8 cellular contexts compared by ENCODE assay signal in genomic region chr19:49114630-49115363, GRCh38. TPM values are rescaled to one million over a fixed set of nuclear protein-coding genes. Genes with fewer than 3 reads are reported as not detected.
DNase-seq lines count a peak whose midpoint lies in the region; ATAC-seq and TF ChIP-seq lines count a peak whose summit lies in the region.

No MANE protein-coding gene starts in this region.

- no peaks in the 10 kb centered on the region for H3K9me3 ChIP-seq in OCI-LY7 (ENCODE audit: low read length)
- H3K9me3 ChIP-seq in adrenal gland (replicated peaks in 1 of 3), result no peaks in the 10 kb centered on the region

- DNase-seq in DMS53 (lab: John Stamatoyannopoulos, UW), result peak; percentile 59
- no peak for DNase-seq in DMS53 treated with DMSO at 0.1 percent for 48 hours (lab: John Stamatoyannopoulos, UW; ENCODE audit: unreplicated experiment)
- DNase-seq in OCI-LY7 (ENCODE audit: low spot score), result peak; percentile 25
- peak; percentile 58 to 82 (median 63) for DNase-seq in adrenal gland
- peak; percentile 81 for DNase-seq in left ventricle myocardium superior
- peak; percentile 67 to 98 (median 87) for DNase-seq in posterior cingulate gyrus

- no peaks in the 10 kb centered on the region for H3K9me2 ChIP-seq in OCI-LY7 (ENCODE audit: insufficient read depth, low read length)

- CTCF ChIA-PET in OCI-LY7 (lab: Charles Lee; ENCODE audit: unreplicated experiment), result interaction anchor here (1.6 kb wide), 1 partner anchor 84 kb away, joined by 5 read pairs; no protein-coding TSS in a partner anchor

- H3K27me3 ChIP-seq in adrenal gland, result no peaks in the 10 kb centered on the region

- intact Hi-C loops in OCI-LY7 (cut with micrococcal nuclease; ENCODE audit: unreplicated experiment), result loop anchor here (5.0 kb wide), 1 partner anchor 93 kb away; no protein-coding TSS in a partner anchor
- intact Hi-C loops in adrenal gland (cut with DNase I), result no loop called here
- intact Hi-C loops in left ventricle myocardium superior (cut with micrococcal nuclease), result no loop called here
- intact Hi-C loops in posterior cingulate gyrus (cut with DNase I), result no loop called here

- peak overlapping the region; percentile 72 for H3K4me3 ChIP-seq in OCI-LY7 (ENCODE audit: low read depth, low read length, poor library complexity, severe bottlenecking)
- peak overlapping the region in 3 of 4 donors; percentile 59 to 98 (median 74) for H3K4me3 ChIP-seq in adrenal gland

- TF ChIP-seq CTCF in OCI-LY7 (conservative IDR thresholded peaks at IDR 0.05; ENCODE audit: low read length) (no peak), adrenal gland (IDR thresholded peaks at IDR 0.05) (no peak)

- peak; percentile 23 for ATAC-seq in left ventricle myocardium superior
- no peak for ATAC-seq in GM18519 (IDR thresholded peaks at IDR 0.05; ENCODE audit: low FRiP score, unreplicated experiment)
- no peak for ATAC-seq in HG02884 (IDR thresholded peaks at IDR 0.05; ENCODE audit: unreplicated experiment)

- H4K20me1 ChIP-seq in OCI-LY7 (ENCODE audit: insufficient read depth, low read length), result no peaks in the 10 kb centered on the region

- H3K4me1 ChIP-seq in OCI-LY7 (ENCODE audit: insufficient read depth, low read length, poor library complexity, severe bottlenecking) (peaks cover 23% of the 10 kb centered on the region), adrenal gland (replicated peaks in 1 of 2) (peaks cover 23 to 38% of the 10 kb centered on the region in 2 donors)

- 8 to 83% (median 42%) methylated on average over 6 to 68 of the region's 68 CpGs for WGBS in adrenal gland, 4 donors

- POLR2A ChIA-PET in OCI-LY7 (lab: Charles Lee), result interaction anchor here (0.6 to 2.0 kb wide), 2 partner anchors 13 to 84 kb away, joined by 3 to 7 read pairs; no protein-coding TSS in a partner anchor

- peak overlapping the region; percentile 88 for H3K4me2 ChIP-seq in OCI-LY7 (ENCODE audit: low read length)

- H3K27ac ChIP-seq in OCI-LY7 (ENCODE audit: low read depth, low read length, poor library complexity, severe bottlenecking) (no peak overlapping the region), adrenal gland (peak overlapping the region in 4 of 5 donors; percentile 45 to 85 (median 72))

- BruUV-seq in OCI-LY7 (replicated peaks; lab: Mats Ljungman, UMichigan), result no TSS peak

- H3K79me2 ChIP-seq in OCI-LY7 (ENCODE audit: insufficient read depth, low read depth, low read length), result no peaks in the 10 kb centered on the region

- H3K36me3 ChIP-seq in OCI-LY7 (ENCODE audit: insufficient read depth, low read length), result peaks cover 2% of the 10 kb centered on the region; the same call in 1 of the 2 replicates
- no peaks in the 10 kb centered on the region for H3K36me3 ChIP-seq in adrenal gland (replicated peaks in 1 of 2)

- no peak overlapping the region; the same call in 1 of the 2 replicates for H2AFZ ChIP-seq in OCI-LY7 (ENCODE audit: low read length)

- TF ChIP-seq POLR2A in adrenal gland (IDR thresholded peaks at IDR 0.05), result peak in 1 of 2 donors; percentile 10

RNA-seq across cellular contexts. Expression of gene LIN7B, which starts 0.6 kb away (rescaled TPM):
- 5.5 and 14.7 TPM in 2 replicates for total RNA-seq in OCI-LY7 (2014; rRNA removed; shearing (Covaris generic))
- total RNA-seq in OCI-LY7 (2022), result 3.6 and 4.8 TPM in 2 replicates
- total RNA-seq in adrenal gland, result 10 to 100 TPM in 3 of 8 donors, 1 to 10 TPM in 5; 4.9 to 15.3 (median 9.5) TPM
- polyA plus RNA-seq in adrenal gland, result 10 to 100 TPM in 2 of 3 donors, 1 to 10 TPM in 1; 4.4 to 35.2 (median 32.9) TPM
- total RNA-seq in left ventricle myocardium superior, result 19.8 TPM

RNA-seq across cellular contexts. Expression of gene C19orf73, which starts 4.1 kb away (rescaled TPM):
- 5.9 and 8.3 TPM in 2 replicates for total RNA-seq in OCI-LY7 (2014; rRNA removed; shearing (Covaris generic))
- 2.5 and 4.4 TPM in 2 replicates for total RNA-seq in OCI-LY7 (2022)
- 1 to 10 TPM in 7 of 8 donors, under 1 TPM in 1; 0.94 to 4.7 (median 1.8) TPM for total RNA-seq in adrenal gland
- 1 to 10 TPM; 1.1 to 8.2 (median 4.5) TPM for polyA plus RNA-seq in adrenal gland
- total RNA-seq in left ventricle myocardium superior, result 1.2 TPM

RNA-seq across cellular contexts. Expression of gene PPFIA3, which starts 4.5 kb away (rescaled TPM):
- total RNA-seq in OCI-LY7 (2014; rRNA removed; shearing (Covaris generic)), result 17.1 and 21.2 TPM in 2 replicates
- 16.2 and 17.8 TPM in 2 replicates for total RNA-seq in OCI-LY7 (2022)
- 10 to 100 TPM in 5 of 8 donors, 1 to 10 TPM in 3; 6.1 to 17.2 (median 14.6) TPM for total RNA-seq in adrenal gland
- 10 to 100 TPM in 2 of 3 donors, 1 to 10 TPM in 1; 2.9 to 60.2 (median 27.3) TPM for polyA plus RNA-seq in adrenal gland
- 4.0 TPM for total RNA-seq in left ventricle myocardium superior

RNA-seq across cellular contexts. Expression of gene SNRNP70, which starts 29.5 kb away (rescaled TPM):
- 392 and 446 TPM in 2 replicates for total RNA-seq in OCI-LY7 (2014; rRNA removed; shearing (Covaris generic))
- total RNA-seq in OCI-LY7 (2022), result 181 and 198 TPM in 2 replicates
- 100 to 1,000 TPM; 109 to 443 (median 233) TPM for total RNA-seq in adrenal gland
- polyA plus RNA-seq in adrenal gland, result 1,000 to 10,000 TPM in 1 of 3 donors, 100 to 1,000 TPM in 2; 114 to 1,255 (median 535) TPM
- total RNA-seq in left ventricle myocardium superior, result 139 TPM

RNA-seq across cellular contexts. Expression of gene HRC, which starts 40.4 kb away (rescaled TPM):
- total RNA-seq in OCI-LY7 (2014; rRNA removed; shearing (Covaris generic)), result not detected in 2 replicates
- total RNA-seq in OCI-LY7 (2022) (not detected in 2 replicates), adrenal gland (1 to 10 TPM in 7 of 8 donors, under 1 TPM in 1; 0.77 to 7.1 (median 2.6) TPM), left ventricle myocardium superior (868 TPM)
- polyA plus RNA-seq in adrenal gland, result 1 to 10 TPM; 2.1 to 2.5 (median 2.4) TPM
